Comparison of ENCODE assay signal across 9 cellular contexts in the genomic region with DNA sequence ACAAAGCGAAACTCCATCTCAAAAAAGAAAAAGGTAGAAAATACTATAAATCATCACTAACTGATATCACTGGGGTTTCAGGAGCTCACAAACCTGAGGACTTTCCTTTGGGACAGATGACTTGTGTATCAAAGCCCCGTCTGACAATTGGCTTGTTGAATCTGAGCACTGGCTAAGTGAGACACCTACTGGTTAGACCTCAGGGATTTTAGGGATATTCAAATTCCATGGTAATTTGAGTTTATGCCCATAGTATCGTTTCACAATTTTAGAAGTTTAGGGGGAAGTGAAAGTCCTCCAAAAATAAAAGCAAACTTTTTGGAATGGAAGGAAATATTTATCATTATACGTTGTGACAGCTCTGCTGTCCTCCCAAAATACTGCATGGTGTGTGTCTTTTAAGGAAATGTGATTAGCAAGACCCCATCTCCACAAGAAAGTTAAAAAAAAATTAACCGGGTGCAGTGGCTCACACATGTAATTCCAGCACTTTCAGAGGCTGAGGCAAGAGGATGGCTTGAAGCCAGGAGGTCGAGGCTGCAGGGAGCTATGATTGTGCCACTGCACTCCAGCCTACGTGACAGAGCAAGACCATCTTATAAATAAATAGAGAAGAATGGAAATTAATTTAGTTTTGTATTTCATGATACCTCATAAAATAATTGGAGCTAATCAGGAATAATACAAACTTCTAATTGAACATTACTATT. TPM values are rescaled to one million over a fixed set of nuclear protein-coding genes. Genes with fewer than 3 reads are reported as not detected.
DNase-seq lines count a peak whose midpoint lies in the region; FAIRE-seq and TF ChIP-seq lines count a peak whose summit lies in the region.
"Had no signal": no experiment of that assay in that cellular context is flagged by ENCODE, and none has a peak within 500 bp of the region (broad histone marks: within the 10 kb centered on the region; RNA-seq: fewer than 3 reads in every experiment).

No MANE protein-coding gene starts in this region.

- H3K23ac ChIP-seq in mesenchymal stem cell (ENCODE audit: low read length in 2 of 2): no peak overlapping the region

- H3K4me3 ChIP-seq in bronchial epithelial cell (ENCODE audit: low read depth, low read length): no peak overlapping the region
- H3K4me3 ChIP-seq in mesenchymal stem cell (ENCODE audit: insufficient read depth in 1 of 2, low read depth in 1 of 2, low read length in 2 of 2): peak overlapping the region in 1 of 2 experiments; percentile 57
- H3K4me3 ChIP-seq: neural progenitor cell had no signal

- H3K36me3 Mint-ChIP-seq in activated CD4-positive, alpha-beta memory T cell treated with anti-CD3 and anti-CD28 coated beads for 36 hours: no peaks in the 10 kb centered on the region

- no peak overlapping the region for H3K18ac ChIP-seq in mesenchymal stem cell (ENCODE audit: low read depth in 1 of 2, low read length in 2 of 2)

- H2AFZ ChIP-seq in mesenchymal stem cell (ENCODE audit: low read depth, low read length): no peak overlapping the region
- H2AFZ ChIP-seq: neural progenitor cell had no signal

- no peak overlapping the region for H3K14ac ChIP-seq in mesenchymal stem cell (ENCODE audit: low read length in 2 of 2)

- CTCF ChIA-PET in activated CD4-positive, alpha-beta memory T cell treated with anti-CD3 and anti-CD28 coated beads for 36 hours (lab: Charles Lee): interaction anchor here (1.0 to 3.6 kb wide), 3 partner anchors 9 to 427 kb away, joined by 3 to 17 read pairs (median 4); no protein-coding TSS in a partner anchor

- 87% methylated on average over 5 of the region's 7 CpGs for WGBS in mesenchymal stem cell

- H3K9me3 ChIP-seq in mesenchymal stem cell (ENCODE audit: control insufficient read depth, low read length): no peaks in the 10 kb centered on the region

- no peak overlapping the region for H2BK120ac ChIP-seq in mesenchymal stem cell (ENCODE audit: low read depth, low read length)

- H3K36me3 ChIP-seq in bronchial epithelial cell (ENCODE audit: control insufficient read depth, insufficient read depth, low read length) (no peaks in the 10 kb centered on the region), mesenchymal stem cell (ENCODE audit: control insufficient read depth in 1 of 2, insufficient read depth in 2 of 2, low read depth in 1 of 2, low read length in 2 of 2) (peaks cover 10 to 18% of the 10 kb centered on the region in 2 experiments)
- H3K36me3 ChIP-seq: neural progenitor cell had no signal

- no peaks in the 10 kb centered on the region for H3K9me3 Mint-ChIP-seq in activated CD4-positive, alpha-beta memory T cell treated with anti-CD3 and anti-CD28 coated beads for 36 hours

- peak overlapping the region; percentile 65 for H3K9ac ChIP-seq in mesenchymal stem cell (ENCODE audit: low read length)
- H3K9ac ChIP-seq: neural progenitor cell had no signal

- H3K27me3 ChIP-seq in bronchial epithelial cell (ENCODE audit: control insufficient read depth, insufficient read depth, low read length) (no peaks in the 10 kb centered on the region), mesenchymal stem cell (ENCODE audit: control insufficient read depth in 1 of 2, insufficient read depth in 1 of 2, low read length in 2 of 2) (no peaks in the 10 kb centered on the region)
- H3K27me3 ChIP-seq: neural progenitor cell had no signal

- H2BK5ac ChIP-seq in mesenchymal stem cell (ENCODE audit: low read depth, low read length, poor library complexity, severe bottlenecking): no peak overlapping the region

- H3K4me1 Mint-ChIP-seq in activated CD4-positive, alpha-beta memory T cell treated with anti-CD3 and anti-CD28 coated beads for 36 hours (ENCODE audit: low read depth): no peaks in the 10 kb centered on the region

- peaks cover 3% of the 10 kb centered on the region for H3K79me1 ChIP-seq in mesenchymal stem cell (replicated peaks; ENCODE audit: low read length, poor library complexity, severe bottlenecking)

- H3K27ac Mint-ChIP-seq in activated CD4-positive, alpha-beta memory T cell treated with anti-CD3 and anti-CD28 coated beads for 36 hours: no peak overlapping the region
- H3K27ac Mint-ChIP-seq: neural progenitor cell had no signal

- no peak overlapping the region for H2AK5ac ChIP-seq in mesenchymal stem cell (ENCODE audit: low read length, severe bottlenecking)

- H4K91ac ChIP-seq in mesenchymal stem cell (ENCODE audit: low read length): no peak overlapping the region

- H3K4me3 Mint-ChIP-seq in activated CD4-positive, alpha-beta memory T cell treated with anti-CD3 and anti-CD28 coated beads for 36 hours: no peak overlapping the region
- H3K4me3 Mint-ChIP-seq: neural progenitor cell had no signal

- intact Hi-C loops in activated CD4-positive, alpha-beta memory T cell treated with anti-CD3 and anti-CD28 coated beads for 36 hours (cut with micrococcal nuclease): no loop called here

- H3K27ac ChIP-seq in mesenchymal stem cell (ENCODE audit: low read length, poor library complexity, severe bottlenecking): no peak overlapping the region
- H3K27ac ChIP-seq: neural progenitor cell had no signal

- H2BK12ac ChIP-seq in mesenchymal stem cell (ENCODE audit: low read length in 2 of 2): no peak overlapping the region

- no peak overlapping the region for H4K8ac ChIP-seq in mesenchymal stem cell (ENCODE audit: low read length)

- peaks cover 4% of the 10 kb centered on the region for H3K4me1 ChIP-seq in mesenchymal stem cell (ENCODE audit: control insufficient read depth, insufficient read depth, low read depth, low read length)

- H3K4me2 ChIP-seq in mesenchymal stem cell (ENCODE audit: low read length, poor library complexity, severe bottlenecking): no peak overlapping the region
- H3K4me2 ChIP-seq: neural progenitor cell had no signal

- FAIRE-seq in bronchial epithelial cell (lab: Jason Lieb, UNC): no peak

- H2BK15ac ChIP-seq in mesenchymal stem cell (ENCODE audit: low read depth, poor library complexity, severe bottlenecking): no peak overlapping the region

- TF ChIP-seq CTCF in bronchial epithelial cell (IDR thresholded peaks at IDR 0.05; ENCODE audit: insufficient read depth, low read length, severe bottlenecking): peak; percentile 14

- DNase-seq in EL (peak; percentile 36), MV-4-11 (lab: John Stamatoyannopoulos, UW) (peak; percentile 94), bronchial epithelial cell (ENCODE audit: low read depth) (peak; percentile 27), mesenchymal stem cell (peak; percentile 22), NCI-H226 (no peak), putamen (ENCODE audit: low spot score) (no peak)
- DNase-seq in activated CD8-positive, alpha-beta memory T cell treated with anti-CD3 and anti-CD28 coated beads, Interleukin-2, amount 50 U/mL, for 48 hours: no peak
- no peak for DNase-seq in activated CD4-positive, alpha-beta memory T cell treated with anti-CD3 and anti-CD28 coated beads for 36 hours

- no peak overlapping the region for H3K4ac ChIP-seq in mesenchymal stem cell (ENCODE audit: low read depth in 1 of 2, low read length in 2 of 2)

- POLR2A ChIA-PET in activated CD4-positive, alpha-beta memory T cell treated with anti-CD3 and anti-CD28 coated beads for 36 hours (lab: Charles Lee): no interaction called here

- peaks cover 38% of the 10 kb centered on the region for H3K27me3 Mint-ChIP-seq in activated CD4-positive, alpha-beta memory T cell treated with anti-CD3 and anti-CD28 coated beads for 36 hours

RNA-seq across cellular contexts. Expression of gene FBXL14, which starts 49.2 kb away (rescaled TPM):
- 9.7 and 10.2 TPM in 2 replicates for total RNA-seq in bronchial epithelial cell
- polyA plus RNA-seq in mesenchymal stem cell (2013, experiment 1 of 2): 4.3 TPM
- polyA plus RNA-seq in mesenchymal stem cell (2013, experiment 2 of 2): 4.7 TPM
- 10 to 100 TPM; 13.5 to 14.4 TPM for total RNA-seq in activated CD4-positive, alpha-beta memory T cell treated with anti-CD3 and anti-CD28 coated beads for 36 hours

Comparison
In these comparisons a context has a peak if more than half of its experiments do, and no peak if none do; other contexts are left out.
1. DNase-seq: peak in EL (single experiment), MV-4-11 (single experiment), bronchial epithelial cell (single experiment) and mesenchymal stem cell (single experiment); none in activated CD8-positive, alpha-beta memory T cell treated with anti-CD3 and anti-CD28 coated beads, Interleukin-2, amount 50 U/mL, for 48 hours (single experiment), NCI-H226 (single experiment), putamen (single experiment) and activated CD4-positive, alpha-beta memory T cell treated with anti-CD3 and anti-CD28 coated beads for 36 hours (single experiment).